ENCODE assay signal across 10 cellular contexts in the genomic region with DNA sequence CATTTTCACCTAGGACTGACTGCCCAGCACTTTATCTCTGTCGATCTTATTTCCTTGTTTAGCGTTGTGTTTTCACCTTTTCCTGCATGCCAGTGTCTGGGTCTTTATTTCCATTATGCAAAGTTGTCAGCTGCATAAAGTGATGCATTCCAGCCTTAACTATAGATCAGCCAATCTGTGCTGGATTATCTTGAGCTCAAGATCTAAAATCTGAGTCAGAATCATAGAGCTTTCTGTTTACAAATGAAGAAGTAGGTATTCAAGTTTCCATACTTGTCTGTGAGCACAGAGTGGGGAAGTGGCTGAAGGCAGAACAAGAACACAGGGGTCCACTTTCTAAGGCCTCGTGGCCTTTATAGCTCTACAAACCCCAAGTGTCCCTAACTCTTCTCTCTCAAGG.
DNase-seq lines count a peak whose midpoint lies in the region; ATAC-seq and TF ChIP-seq lines count a peak whose summit lies in the region.
"Had no signal": no experiment of that assay in that cellular context is flagged by ENCODE, and none has a peak within 500 bp of the region (broad histone marks: within the 10 kb centered on the region; RNA-seq: fewer than 3 reads in every experiment).

No MANE protein-coding gene starts in this region.

- H3K27ac ChIP-seq in spleen (peak overlapping the region in 5 of 8 donors; percentile 0 to 51 (median 9)), right atrium auricular region (no peak overlapping the region)
- H3K27ac ChIP-seq: breast epithelium had no signal

- no peak overlapping the region for H3K4me3 Mint-ChIP-seq in activated CD8-positive, alpha-beta T cell treated with anti-CD3 and anti-CD28 coated beads for 36 hours
- no peak overlapping the region for H3K4me3 Mint-ChIP-seq in activated CD8-positive, alpha-beta T cell treated with anti-CD3 and anti-CD28 coated beads, Interleukin-2, amount 10 ng/mL, durations not matched to agents 7 days and 5 days
- no peak overlapping the region for H3K4me3 Mint-ChIP-seq in immature natural killer cell
- H3K4me3 Mint-ChIP-seq: activated CD4-positive, alpha-beta T cell treated with anti-CD3 and anti-CD28 coated beads, Interleukin-2, amount 10 ng/mL, durations not matched to agents 7 days and 5 days had no signal

- no peak overlapping the region for H3K4me3 ChIP-seq in spleen
- H3K4me3 ChIP-seq in right atrium auricular region, result no peak overlapping the region
- H3K4me3 ChIP-seq: breast epithelium had no signal

- H3K27ac Mint-ChIP-seq in activated CD8-positive, alpha-beta T cell treated with anti-CD3 and anti-CD28 coated beads for 36 hours, result no peak overlapping the region
- no peak overlapping the region for H3K27ac Mint-ChIP-seq in activated CD8-positive, alpha-beta T cell treated with anti-CD3 and anti-CD28 coated beads, Interleukin-2, amount 10 ng/mL, durations not matched to agents 7 days and 5 days
- peak overlapping the region in 2 of 6 donors; percentile 3 to 77 for H3K27ac Mint-ChIP-seq in immature natural killer cell
- H3K27ac Mint-ChIP-seq: activated CD4-positive, alpha-beta T cell treated with anti-CD3 and anti-CD28 coated beads, Interleukin-2, amount 10 ng/mL, durations not matched to agents 7 days and 5 days had no signal

- POLR2A ChIA-PET in activated CD8-positive, alpha-beta T cell treated with anti-CD3 and anti-CD28 coated beads for 36 hours (lab: Charles Lee), result interaction anchor here (0.8 kb wide), 1 partner anchor 36 kb away, joined by 3 read pairs; no protein-coding TSS in a partner anchor
- POLR2A ChIA-PET in activated CD8-positive, alpha-beta T cell treated with anti-CD3 and anti-CD28 coated beads, Interleukin-2, amount 10 ng/mL, durations not matched to agents 7 days and 5 days (lab: Charles Lee), result interaction anchor here (0.7 to 0.9 kb wide), 2 partner anchors 8 to 253 kb away, joined by 3 to 5 read pairs; no protein-coding TSS in a partner anchor

- ATAC-seq in activated CD8-positive, alpha-beta T cell treated with anti-CD3 and anti-CD28 coated beads for 36 hours, result peak; percentile 54
- no peak for ATAC-seq in activated CD8-positive, alpha-beta T cell treated with anti-CD3 and anti-CD28 coated beads, Interleukin-2, amount 10 ng/mL, durations not matched to agents 7 days and 5 days
- peak; percentile 66 for ATAC-seq in GM21825 (IDR thresholded peaks at IDR 0.05; ENCODE audit: unreplicated experiment)

- H3K4me1 Mint-ChIP-seq in activated CD8-positive, alpha-beta T cell treated with anti-CD3 and anti-CD28 coated beads for 36 hours (ENCODE audit: low read depth), result peaks cover 19% of the 10 kb centered on the region
- peaks cover 29% of the 10 kb centered on the region for H3K4me1 Mint-ChIP-seq in activated CD8-positive, alpha-beta T cell treated with anti-CD3 and anti-CD28 coated beads, Interleukin-2, amount 10 ng/mL, durations not matched to agents 7 days and 5 days (ENCODE audit: low read depth)
- peaks cover 43 to 45% of the 10 kb centered on the region in 2 donors for H3K4me1 Mint-ChIP-seq in immature natural killer cell

- intact Hi-C loops in activated CD8-positive, alpha-beta T cell treated with anti-CD3 and anti-CD28 coated beads for 36 hours (cut with micrococcal nuclease), result no loop called here
- intact Hi-C loops in spleen (cut with DNase I; ENCODE audit: low total_unique reads), result no loop called here

- H3K9me3 Mint-ChIP-seq in activated CD8-positive, alpha-beta T cell treated with anti-CD3 and anti-CD28 coated beads for 36 hours, result peaks cover 3% of the 10 kb centered on the region
- H3K9me3 Mint-ChIP-seq in activated CD8-positive, alpha-beta T cell treated with anti-CD3 and anti-CD28 coated beads, Interleukin-2, amount 10 ng/mL, durations not matched to agents 7 days and 5 days (ENCODE audit: insufficient read depth), result peaks cover 4% of the 10 kb centered on the region
- H3K9me3 Mint-ChIP-seq in immature natural killer cell, result peaks cover 0 to 4% (median 0%) of the 10 kb centered on the region in 6 donors

- H3K27me3 Mint-ChIP-seq in activated CD8-positive, alpha-beta T cell treated with anti-CD3 and anti-CD28 coated beads for 36 hours, result no peaks in the 10 kb centered on the region
- peaks cover 11% of the 10 kb centered on the region for H3K27me3 Mint-ChIP-seq in activated CD8-positive, alpha-beta T cell treated with anti-CD3 and anti-CD28 coated beads, Interleukin-2, amount 10 ng/mL, durations not matched to agents 7 days and 5 days (ENCODE audit: low read depth)
- peaks cover 0 to 7% (median 2%) of the 10 kb centered on the region in 3 donors for H3K27me3 Mint-ChIP-seq in immature natural killer cell (ENCODE audit: low read depth in 3 of 3)

- TF ChIP-seq CTCF in activated CD8-positive, alpha-beta T cell treated with anti-CD3 and anti-CD28 coated beads for 36 hours (IDR thresholded peaks at IDR 0.05), result no peak
- TF ChIP-seq CTCF in spleen (IDR thresholded peaks at IDR 0.05 in 8 of 11, conservative IDR thresholded peaks at IDR 0.05 in 3 of 11), result no peak
- no peak for TF ChIP-seq CTCF in right atrium auricular region (IDR thresholded peaks at IDR 0.05)

- H3K36me3 ChIP-seq in spleen (no peaks in the 10 kb centered on the region), right atrium auricular region (no peaks in the 10 kb centered on the region)
- H3K36me3 ChIP-seq: breast epithelium had no signal

- 34 to 49% (median 36%) methylated on average over 3 of the region's 3 CpGs for WGBS in spleen, 5 donors

- no peak for TF ChIP-seq POLR2A in spleen (IDR thresholded peaks at IDR 0.05)

- H3K9me3 ChIP-seq in spleen, result no peaks in the 10 kb centered on the region
- no peaks in the 10 kb centered on the region for H3K9me3 ChIP-seq in right atrium auricular region
- H3K9me3 ChIP-seq: breast epithelium had no signal

- no peaks in the 10 kb centered on the region for H3K27me3 ChIP-seq in spleen (replicated peaks in 1 of 7)
- H3K27me3 ChIP-seq in right atrium auricular region, result no peaks in the 10 kb centered on the region
- H3K27me3 ChIP-seq: breast epithelium had no signal

- H3K4me1 ChIP-seq in spleen (peaks cover 14 to 38% (median 28%) of the 10 kb centered on the region in 6 donors), right atrium auricular region (peaks cover 0 to 18% of the 10 kb centered on the region in 2 donors)
- H3K4me1 ChIP-seq: breast epithelium had no signal

- DNase-seq in activated CD8-positive, alpha-beta T cell treated with anti-CD3 and anti-CD28 coated beads for 36 hours, result no peak
- DNase-seq in activated CD8-positive, alpha-beta T cell treated with anti-CD3 and anti-CD28 coated beads, Interleukin-2, amount 10 ng/mL, durations not matched to agents 7 days and 5 days, result no peak
- DNase-seq in NOMO-1 (lab: John Stamatoyannopoulos, UW; ENCODE audit: unreplicated experiment in 2 of 2) (peak; percentile 40 to 65), spleen (no peak), AG20443 (ENCODE audit: low spot score) (no peak), immature natural killer cell (no peak), right atrium auricular region (ENCODE audit: low spot score) (no peak)
- DNase-seq: activated CD4-positive, alpha-beta T cell treated with anti-CD3 and anti-CD28 coated beads, Interleukin-2, amount 10 ng/mL, durations not matched to agents 7 days and 5 days had no signal

- no peaks in the 10 kb centered on the region for H3K36me3 Mint-ChIP-seq in activated CD8-positive, alpha-beta T cell treated with anti-CD3 and anti-CD28 coated beads for 36 hours (ENCODE audit: low read depth)
- peaks cover 7% of the 10 kb centered on the region for H3K36me3 Mint-ChIP-seq in activated CD8-positive, alpha-beta T cell treated with anti-CD3 and anti-CD28 coated beads, Interleukin-2, amount 10 ng/mL, durations not matched to agents 7 days and 5 days (ENCODE audit: low read depth)
- H3K36me3 Mint-ChIP-seq in immature natural killer cell, result no peaks in the 10 kb centered on the region

- CTCF ChIA-PET in activated CD8-positive, alpha-beta T cell treated with anti-CD3 and anti-CD28 coated beads for 36 hours (lab: Charles Lee), result interaction anchor here (1.3 to 1.6 kb wide), 2 partner anchors 26 to 35 kb away, joined by 5 to 6 read pairs; no protein-coding TSS in a partner anchor
- CTCF ChIA-PET in activated CD8-positive, alpha-beta T cell treated with anti-CD3 and anti-CD28 coated beads, Interleukin-2, amount 10 ng/mL, durations not matched to agents 7 days and 5 days (lab: Charles Lee), result interaction anchor here (1.5 to 1.8 kb wide), 2 partner anchors 27 to 201 kb away, joined by 3 to 5 read pairs; no protein-coding TSS in a partner anchor

Comparison
In these comparisons a context has a peak if more than half of its experiments do, and no peak if none do; other contexts are left out.
1. DNase-seq: peak in NOMO-1 (2 of 2); none in activated CD8-positive, alpha-beta T cell treated with anti-CD3 and anti-CD28 coated beads for 36 hours (single experiment), activated CD8-positive, alpha-beta T cell treated with anti-CD3 and anti-CD28 coated beads, Interleukin-2, amount 10 ng/mL, durations not matched to agents 7 days and 5 days (single experiment), spleen (single experiment), AG20443 (single experiment), immature natural killer cell (0 of 3) and right atrium auricular region (single experiment).
2. H3K27ac ChIP-seq: peak in spleen (5 of 8); none in right atrium auricular region (0 of 2).